ENCODE assay signal across 1 cellular context in genomic region chr10:47404446-47404845, GRCh38.
TF ChIP-seq lines count a peak whose summit lies in the region.

No MANE protein-coding gene starts in this region.

TF ChIP-seq in HCT116, 20 proteins besides CTCF, POLR2A, EP300 and RAD21:
- TF ChIP-seq SIN3A (IDR thresholded peaks at IDR 0.05; ENCODE audit: low read depth) (no peak), ZBTB33 (IDR thresholded peaks at IDR 0.05; ENCODE audit: extremely low read depth, insufficient replicate concordance, low read length) (no peak), JUND (IDR thresholded peaks at IDR 0.05) (no peak), CEBPB (IDR thresholded peaks at IDR 0.05; ENCODE audit: low read depth) (no peak), YY1 (IDR thresholded peaks at IDR 0.05; ENCODE audit: extremely low read depth, insufficient replicate concordance, low read depth, low read length) (no peak), CBX3 (IDR thresholded peaks at IDR 0.05; ENCODE audit: low read depth) (no peak), EZH2 (IDR thresholded peaks at IDR 0.05) (no peak), ZFX (IDR thresholded peaks at IDR 0.05) (no peak), POLR2AphosphoS5 (IDR thresholded peaks at IDR 0.05; ENCODE audit: low read depth, low read length) (no peak), ATF3 (IDR thresholded peaks at IDR 0.05) (no peak), EZH2phosphoT487 (IDR thresholded peaks at IDR 0.05; ENCODE audit: borderline replicate concordance) (no peak), TCF7L2 (IDR thresholded peaks at IDR 0.05; ENCODE audit: borderline replicate concordance, extremely low read depth, insufficient read depth, insufficient read length) (no peak), ELF1 (IDR thresholded peaks at IDR 0.05; ENCODE audit: borderline replicate concordance, low read depth) (no peak), MAX (IDR thresholded peaks at IDR 0.05) (no peak), SP1 (IDR thresholded peaks at IDR 0.05; ENCODE audit: low read depth) (no peak), EGR1 (IDR thresholded peaks at IDR 0.05; ENCODE audit: low read depth) (no peak), REST (IDR thresholded peaks at IDR 0.05; ENCODE audit: low read depth) (no peak), ZNF274 (IDR thresholded peaks at IDR 0.05; ENCODE audit: low read depth, low read length) (no peak), SRF (IDR thresholded peaks at IDR 0.05; ENCODE audit: low read depth) (no peak), FOSL1 (IDR thresholded peaks at IDR 0.05; ENCODE audit: low read depth) (no peak)
